ENCODE assay signal across 8 cellular contexts in the genomic region with DNA sequence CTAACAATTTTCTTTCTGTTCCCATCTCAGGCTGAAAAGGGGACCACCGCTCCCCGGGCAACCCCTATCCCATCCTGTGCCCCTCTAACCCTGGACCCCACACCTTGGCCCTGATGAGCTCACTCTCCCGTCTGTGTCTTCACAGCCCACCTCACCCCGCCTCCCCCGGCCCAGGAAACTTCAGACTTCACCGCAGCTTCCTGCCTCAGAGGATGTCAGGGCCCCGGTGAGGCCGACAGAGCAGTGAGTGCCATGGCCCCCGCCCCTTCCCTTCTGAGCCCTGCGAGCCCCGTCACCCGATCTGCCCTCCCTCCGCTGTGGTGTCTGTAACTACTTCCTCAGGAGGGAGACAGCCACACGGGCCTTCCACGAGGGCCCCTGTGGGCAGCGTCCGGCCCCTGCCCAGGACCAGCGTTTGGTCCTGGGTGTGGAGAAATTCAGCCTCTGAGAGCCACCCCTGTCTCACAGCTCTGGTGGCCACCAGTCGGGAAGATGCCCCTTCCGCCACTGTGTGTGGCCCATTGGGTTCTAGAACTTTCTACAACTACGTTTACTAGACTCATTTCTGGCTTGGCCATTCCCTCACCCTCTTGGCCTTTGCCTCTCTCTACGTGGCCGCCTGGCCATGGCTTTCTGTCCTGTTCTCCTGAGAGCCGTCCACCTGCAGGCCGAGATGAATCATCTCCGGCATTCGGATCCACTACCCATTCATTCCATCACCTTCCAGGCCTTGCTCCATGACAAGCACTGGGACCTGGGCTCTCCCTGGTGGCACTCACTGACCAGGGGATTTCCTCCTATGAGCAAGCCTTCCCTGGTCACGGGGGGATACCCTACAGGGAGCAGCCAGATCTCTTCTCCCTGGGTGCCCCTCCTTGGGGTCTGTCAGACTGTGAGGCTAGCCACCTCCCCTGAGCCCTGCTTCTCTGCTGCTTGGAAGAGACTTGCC. TPM values are rescaled to one million over a fixed set of nuclear protein-coding genes. Genes with fewer than 3 reads are reported as not detected.
DNase-seq lines count a peak whose midpoint lies in the region; ATAC-seq, FAIRE-seq and TF ChIP-seq lines count a peak whose summit lies in the region.

No MANE protein-coding gene starts in this region.

- peaks cover 73% of the 10 kb centered on the region for H3F3A ChIP-seq in PC-9 (ENCODE audit: insufficient read depth, low read depth)

- no peak; the same call in 1 of the 2 replicates for TF ChIP-seq CTCF in PC-9 (conservative IDR thresholded peaks at IDR 0.05)
- TF ChIP-seq CTCF in HepG2 (CRISPR knock-in tag; IDR thresholded peaks at IDR 0.05), result no peak

- H3K27ac ChIP-seq in PC-9, result peak overlapping the region; percentile 100
- no peak overlapping the region for H3K27ac ChIP-seq in HepG2 (ENCODE audit: extremely low read length, insufficient read depth, low read length)

- H3K9me2 ChIP-seq in PC-9 (ENCODE audit: insufficient read depth), result no peaks in the 10 kb centered on the region

- in situ Hi-C loops in HepG2 (cut with HindIII; ENCODE audit: extremely low pct_ligation_motif_present, low pct_unique_long_range_greater_than_20kb), result loop anchor here (5.0 kb wide), 1 partner anchor 97 kb away; the partner anchor contains the start of gene PSMD9

- no peak overlapping the region for H2AFZ ChIP-seq in PC-9
- H2AFZ ChIP-seq in HepG2 (ENCODE audit: low read length), result no peak overlapping the region

- intact Hi-C loops in PC-9 (cut with micrococcal nuclease; ENCODE audit: unreplicated experiment), result loop anchor here (5.0 to 10.0 kb wide), 4 partner anchors 78 to 565 kb away; partner anchors contain the start of gene TMEM120B
- intact Hi-C loops in HepG2 (cut with micrococcal nuclease; ENCODE audit: unreplicated experiment), result loop anchor here (5.0 kb wide), 1 partner anchor 93 kb away; no protein-coding TSS in a partner anchor

- H3K27me3 ChIP-seq in PC-9 (ENCODE audit: insufficient read depth, low read depth) (no peaks in the 10 kb centered on the region), HepG2 (ENCODE audit: control insufficient read depth in 1 of 2, insufficient read depth in 2 of 2, low read length in 2 of 2) (no peaks in the 10 kb centered on the region)

- peak overlapping the region; percentile 93 for H3K4me2 ChIP-seq in PC-9
- peak overlapping the region; percentile 18; the same call in 1 of the 2 replicates for H3K4me2 ChIP-seq in HepG2 (ENCODE audit: low read depth, low read length)

- peak; percentile 74 for TF ChIP-seq POLR2A in GM10847 (IDR thresholded peaks at IDR 0.05; ENCODE audit: extremely low read depth, insufficient read length)
- no peak for TF ChIP-seq POLR2A in HepG2 (IDR thresholded peaks at IDR 0.05; ENCODE audit: insufficient read depth in 1 of 2, low read depth in 2 of 2, low read length in 2 of 2)

- WGBS in HepG2 (ENCODE audit: low lambda C conversion rate), result 72% methylated on average over 27 of the region's 28 CpGs

- peak; percentile 43 for ATAC-seq in HG02759 (IDR thresholded peaks at IDR 0.05; ENCODE audit: unreplicated experiment)
- ATAC-seq in HepG2, result no peak

- peaks cover 75% of the 10 kb centered on the region for H3K79me2 ChIP-seq in PC-9 (ENCODE audit: low read depth)
- peaks cover 33% of the 10 kb centered on the region for H3K79me2 ChIP-seq in HepG2 (ENCODE audit: insufficient read depth, low read length)

- POLR2A ChIA-PET in PC-9 (lab: Charles Lee; ENCODE audit: unreplicated experiment), result interaction anchor here (0.6 kb wide), 1 partner anchor 492 kb away, joined by 5 read pairs; no protein-coding TSS in a partner anchor
- POLR2A ChIA-PET in HepG2 (lab: Yijun Ruan, JAX), result interaction anchor here (0.9 to 14.0 kb wide), 3 partner anchors 8 to 17 kb away, joined by 3 to 393 read pairs (median 17); partner anchors contain the start of gene SETD1B

- DNase-seq in PC-9 (peak; percentile 66 to 86), HepG2 (ENCODE audit: low spot score) (no peak), OCI-M1 (lab: John Stamatoyannopoulos, UW) (no peak), COLO829 (ENCODE audit: low spot score) (no peak)
- peak; percentile 90 for DNase-seq in activated T-helper 9 cell treated with anti-CD3 and anti-CD28 coated beads, Interleukin-2, amount 50 U/mL, for 16 hours (ENCODE audit: low read depth)
- DNase-seq in stimulated activated CD8-positive, alpha-beta memory T cell treated with anti-CD3 and anti-CD28 coated beads, Interleukin-2, amount 100 ng/mL, for 48 hours (ENCODE audit: low read depth in 2 of 2), result peak; percentile 89

- CTCF ChIA-PET in PC-9 (lab: Charles Lee) (no interaction called here), HepG2 (lab: Yijun Ruan, JAX; ENCODE audit: low intra/inter-chr PET ratio, low total read pairs) (no interaction called here)

- H3K9ac ChIP-seq in HepG2 (ENCODE audit: insufficient read depth, low read depth, low read length), result no peak overlapping the region

- H3K36me3 ChIP-seq in PC-9 (ENCODE audit: low read depth) (peaks cover 7% of the 10 kb centered on the region; the same call in 1 of the 2 replicates), HepG2 (replicated peaks in 1 of 2; ENCODE audit: control insufficient read depth in 1 of 2, insufficient read depth in 2 of 2, low read length in 2 of 2) (peaks cover 0 to 3% of the 10 kb centered on the region in 2 experiments; a peak in 3 of 5 replicates)

- H4K20me1 ChIP-seq in PC-9 (ENCODE audit: insufficient read depth) (no peaks in the 10 kb centered on the region), HepG2 (ENCODE audit: insufficient read depth, low read length) (peaks cover 11% of the 10 kb centered on the region; the same call in 1 of the 2 replicates)

- no peak for FAIRE-seq in HepG2 (lab: Jason Lieb, UNC)

- no peak for TF ChIP-seq EP300 in HepG2 (IDR thresholded peaks at IDR 0.05; ENCODE audit: low read depth in 2 of 2, low read length in 2 of 2)
- TF ChIP-seq EP300 in HepG2 (CRISPR knock-in tag; IDR thresholded peaks at IDR 0.05; ENCODE audit: borderline replicate concordance), result no peak

- peaks cover 69% of the 10 kb centered on the region for H3K4me1 ChIP-seq in PC-9 (replicated peaks; ENCODE audit: insufficient read depth)
- H3K4me1 ChIP-seq in HepG2 (ENCODE audit: insufficient read depth, low read length), result peaks cover 87% of the 10 kb centered on the region

- H3K9me3 ChIP-seq in PC-9 (ENCODE audit: insufficient read depth, low read depth) (no peaks in the 10 kb centered on the region), HepG2 (ENCODE audit: low read length) (no peaks in the 10 kb centered on the region)

- H3K4me3 ChIP-seq in PC-9, result peak overlapping the region; percentile 79
- no peak overlapping the region; a peak in 1 of 6 replicates for H3K4me3 ChIP-seq in HepG2 (replicated peaks in 1 of 3; ENCODE audit: insufficient read depth in 1 of 3, low read depth in 2 of 3, low read length in 3 of 3)

- TSS peak; percentile 0 for BruUV-seq in PC-9 (replicated peaks; lab: Mats Ljungman, UMichigan)
- BruUV-seq in HepG2 (replicated peaks; lab: Mats Ljungman, UMichigan), result no TSS peak

- no peak for TF ChIP-seq RAD21 in HepG2 (CRISPR knock-in tag; IDR thresholded peaks at IDR 0.05)

RNA-seq across cellular contexts. Expression of gene RHOF, which starts 3.4 kb away (rescaled TPM):
- total RNA-seq in PC-9 (2021), result 132 and 179 TPM in 2 replicates
- 11.0 and 14.6 TPM in 2 replicates for total RNA-seq in HepG2 (2016; rRNA removed; fragmentation: Illumina TruSeq; extraction: Trizol)
- total RNA-seq in HepG2 (2016; cell fraction: cytosol; rRNA removed; fragmentation: Illumina TruSeq; extraction: Trizol; ENCODE audit: low read depth), result 10.8 and 12.5 TPM in 2 replicates
- total RNA-seq in HepG2 (2016; cell fraction: insoluble cytoplasmic fraction; rRNA removed; fragmentation: Illumina TruSeq; extraction: Trizol), result 9.8 and 14.8 TPM in 2 replicates
- total RNA-seq in HepG2 (2016; cell fraction: membrane; rRNA removed; fragmentation: Illumina TruSeq; extraction: Trizol), result 18.2 and 24.9 TPM in 2 replicates
- total RNA-seq in HepG2 (2016; cell fraction: nucleus; rRNA removed; fragmentation: Illumina TruSeq; extraction: Trizol), result 14.1 and 17.3 TPM in 2 replicates
- polyA plus RNA-seq in HepG2 (2011; rRNA removed), result 31.3 and 32.2 TPM in 2 replicates
- 28.4 and 38.7 TPM in 2 replicates for polyA plus RNA-seq in HepG2 (2011; cell fraction: cytosol; rRNA removed)
- polyA plus RNA-seq in HepG2 (2011; cell fraction: nucleus; rRNA removed), result 37.5 and 40.2 TPM in 2 replicates
- polyA plus RNA-seq in HepG2 (2012), result 10.8 and 12.9 TPM in 2 replicates
- polyA plus RNA-seq in HepG2 (2016; cell fraction: cytosol; fragmentation: Illumina TruSeq; extraction: Trizol; ENCODE audit: low read depth), result 19.8 and 23.7 TPM in 2 replicates
- 19.7 and 25.0 TPM in 2 replicates for polyA plus RNA-seq in HepG2 (2016; cell fraction: insoluble cytoplasmic fraction; fragmentation: Illumina TruSeq; extraction: Trizol; ENCODE audit: low read depth)
- 27.0 and 27.4 TPM in 2 replicates for polyA plus RNA-seq in HepG2 (2016; cell fraction: membrane; fragmentation: Illumina TruSeq; extraction: Trizol; ENCODE audit: low read depth)
- 24.9 and 31.1 TPM in 2 replicates for polyA plus RNA-seq in HepG2 (2016; cell fraction: nucleus; fragmentation: Illumina TruSeq; extraction: Trizol; ENCODE audit: insufficient read depth, low read depth)
- 46.1 and 174 TPM in 2 replicates for polyA minus RNA-seq in HepG2 (2011; rRNA and poly(A)+ RNA removed; ENCODE audit: low replicate concordance)
- 32.2 and 38.9 TPM in 2 replicates for polyA minus RNA-seq in HepG2 (2011; cell fraction: cytosol; rRNA and poly(A)+ RNA removed)
- 32.4 and 35.6 TPM in 2 replicates for polyA minus RNA-seq in HepG2 (2011; cell fraction: nucleus; rRNA and poly(A)+ RNA removed)

RNA-seq across cellular contexts. Expression of gene SETD1B, which starts 13.7 kb away (rescaled TPM):
- total RNA-seq in PC-9 (2021) (16.4 and 22.6 TPM in 2 replicates), HepG2 (2016; rRNA removed; fragmentation: Illumina TruSeq; extraction: Trizol) (1.4 and 1.8 TPM in 2 replicates)
- 0.40 and 0.44 TPM in 2 replicates for total RNA-seq in HepG2 (2016; cell fraction: cytosol; rRNA removed; fragmentation: Illumina TruSeq; extraction: Trizol; ENCODE audit: low read depth)
- total RNA-seq in HepG2 (2016; cell fraction: insoluble cytoplasmic fraction; rRNA removed; fragmentation: Illumina TruSeq; extraction: Trizol), result 1.3 TPM in 2 replicates
- 1.3 and 1.4 TPM in 2 replicates for total RNA-seq in HepG2 (2016; cell fraction: membrane; rRNA removed; fragmentation: Illumina TruSeq; extraction: Trizol)
- 2.7 and 3.3 TPM in 2 replicates for total RNA-seq in HepG2 (2016; cell fraction: nucleus; rRNA removed; fragmentation: Illumina TruSeq; extraction: Trizol)
- 1.1 and 1.3 TPM in 2 replicates for polyA plus RNA-seq in HepG2 (2011; rRNA removed)
- polyA plus RNA-seq in HepG2 (2011; cell fraction: cytosol; rRNA removed), result 0.43 and 0.51 TPM in 2 replicates
- polyA plus RNA-seq in HepG2 (2011; cell fraction: nucleus; rRNA removed), result 9.3 TPM in 2 replicates
- 4.2 and 6.2 TPM in 2 replicates for polyA plus RNA-seq in HepG2 (2012)
- 0.32 and 0.34 TPM in 2 replicates for polyA plus RNA-seq in HepG2 (2016; cell fraction: cytosol; fragmentation: Illumina TruSeq; extraction: Trizol; ENCODE audit: low read depth)
- polyA plus RNA-seq in HepG2 (2016; cell fraction: insoluble cytoplasmic fraction; fragmentation: Illumina TruSeq; extraction: Trizol; ENCODE audit: low read depth), result 2.6 and 3.8 TPM in 2 replicates
- polyA plus RNA-seq in HepG2 (2016; cell fraction: membrane; fragmentation: Illumina TruSeq; extraction: Trizol; ENCODE audit: low read depth), result 0.70 and 0.76 TPM in 2 replicates
- 16.0 and 18.9 TPM in 2 replicates for polyA plus RNA-seq in HepG2 (2016; cell fraction: nucleus; fragmentation: Illumina TruSeq; extraction: Trizol; ENCODE audit: insufficient read depth, low read depth)
- polyA minus RNA-seq in HepG2 (2011; rRNA and poly(A)+ RNA removed; ENCODE audit: low replicate concordance), result 2.1 and 4.2 TPM in 2 replicates
- polyA minus RNA-seq in HepG2 (2011; cell fraction: cytosol; rRNA and poly(A)+ RNA removed), result 1.8 and 2.5 TPM in 2 replicates
- polyA minus RNA-seq in HepG2 (2011; cell fraction: nucleus; rRNA and poly(A)+ RNA removed), result 3.6 and 4.4 TPM in 2 replicates

Comparison
In these comparisons a context has a peak if more than half of its experiments do, and no peak if none do; other contexts are left out.
1. DNase-seq: peak in PC-9 (2 of 2), activated T-helper 9 cell treated with anti-CD3 and anti-CD28 coated beads, Interleukin-2, amount 50 U/mL, for 16 hours (single experiment) and stimulated activated CD8-positive, alpha-beta memory T cell treated with anti-CD3 and anti-CD28 coated beads, Interleukin-2, amount 100 ng/mL, for 48 hours (2 of 2); none in HepG2 (single experiment), OCI-M1 (single experiment) and COLO829 (single experiment).